ENCODE assay signal across 10 cellular contexts in the genomic region with DNA sequence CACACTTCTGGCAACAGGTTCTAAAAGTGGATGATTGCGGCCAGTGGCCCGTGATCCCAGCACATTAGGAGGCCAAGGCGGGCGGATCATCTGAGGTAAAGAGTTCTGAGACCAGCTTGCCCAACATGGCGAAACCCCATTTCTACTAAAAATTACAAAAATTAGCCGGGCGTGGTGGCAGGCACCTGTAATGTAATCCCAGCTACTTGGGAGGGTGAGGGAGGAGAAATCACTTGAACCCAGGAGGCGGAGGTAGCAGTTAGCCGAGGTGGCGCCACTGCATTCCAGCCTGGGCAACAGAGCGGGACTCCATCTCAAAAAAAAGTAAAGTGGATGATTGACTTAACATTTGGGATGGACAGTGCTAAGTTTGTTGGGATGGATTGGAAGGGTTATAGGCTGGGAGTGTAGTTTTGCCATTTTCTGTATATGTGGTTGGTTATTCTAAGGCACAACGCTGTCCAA. TPM values are rescaled to one million over a fixed set of nuclear protein-coding genes. Genes with fewer than 3 reads are reported as not detected.
DNase-seq lines count a peak whose midpoint lies in the region; ATAC-seq and TF ChIP-seq lines count a peak whose summit lies in the region.
"Had no signal": no experiment of that assay in that cellular context is flagged by ENCODE, and none has a peak within 500 bp of the region (broad histone marks: within the 10 kb centered on the region; RNA-seq: fewer than 3 reads in every experiment).

No MANE protein-coding gene starts in this region.

- TF ChIP-seq CTCF in thoracic aorta (IDR thresholded peaks at IDR 0.05) = no peak

- no peaks in the 10 kb centered on the region for H3K27me3 ChIP-seq in thoracic aorta (replicated peaks; ENCODE audit: insufficient read depth)
- H3K27me3 ChIP-seq: brain microvascular endothelial cell had no signal

- H3K27ac ChIP-seq in thoracic aorta = peak overlapping the region in 1 of 2 donors; percentile 12
- H3K27ac ChIP-seq: brain microvascular endothelial cell had no signal

- no peaks in the 10 kb centered on the region for H3K36me3 ChIP-seq in thoracic aorta

- H3K4me1 Mint-ChIP-seq in activated naive CD4-positive, alpha-beta T cell treated with anti-CD3 and anti-CD28 coated beads, Interleukin-2, amount 50 U/mL, for 24 hours = peaks cover 71% of the 10 kb centered on the region
- peaks cover 62% of the 10 kb centered on the region for H3K4me1 Mint-ChIP-seq in activated T-helper 1 cell treated with anti-CD3 and anti-CD28 coated beads, Interleukin-12 subunit alpha, Interleukin-12 subunit beta, Interleukin-2, Interleukin-4 antibody, amounts not matched to agents 30 ng/mL and 10 ng/mL and 1 ng/mL, durations not matched to agents 14 hours and 24 hours and 36 hours (ENCODE audit: low read depth)

- H3K4me3 ChIP-seq in thoracic aorta = peak overlapping the region; percentile 99

- DNase-seq in activated naive CD4-positive, alpha-beta T cell treated with anti-CD3 and anti-CD28 coated beads, Interleukin-2, amount 50 U/mL, for 16 hours = no peak
- DNase-seq in activated T-helper 1 cell treated with anti-CD3 and anti-CD28 coated beads, Interleukin-12 subunit alpha, Interleukin-12 subunit beta, Interleukin-2, Interleukin-4 antibody, amounts not matched to agents 30 ng/mL and 10 ng/mL and 1 ng/mL, durations not matched to agents 14 hours and 24 hours and 36 hours (ENCODE audit: low spot score) = no peak
- peak; percentile 54 for DNase-seq in kidney tubule cell (ENCODE audit: low spot score)
- no peak for DNase-seq in thoracic aorta (ENCODE audit: low spot score)
- DNase-seq in DMS79 (lab: John Stamatoyannopoulos, UW) = no peak
- DNase-seq: brain microvascular endothelial cell, MV-4-11 had no signal

- H3K27me3 Mint-ChIP-seq in activated naive CD4-positive, alpha-beta T cell treated with anti-CD3 and anti-CD28 coated beads, Interleukin-2, amount 50 U/mL, for 24 hours = no peaks in the 10 kb centered on the region
- H3K27me3 Mint-ChIP-seq in activated T-helper 1 cell treated with anti-CD3 and anti-CD28 coated beads, Interleukin-12 subunit alpha, Interleukin-12 subunit beta, Interleukin-2, Interleukin-4 antibody, amounts not matched to agents 30 ng/mL and 10 ng/mL and 1 ng/mL, durations not matched to agents 14 hours and 24 hours and 36 hours (ENCODE audit: insufficient read depth) = no peaks in the 10 kb centered on the region

- H3K4me3 Mint-ChIP-seq in activated naive CD4-positive, alpha-beta T cell treated with anti-CD3 and anti-CD28 coated beads, Interleukin-2, amount 50 U/mL, for 24 hours = peak overlapping the region; percentile 95
- H3K4me3 Mint-ChIP-seq in activated T-helper 1 cell treated with anti-CD3 and anti-CD28 coated beads, Interleukin-12 subunit alpha, Interleukin-12 subunit beta, Interleukin-2, Interleukin-4 antibody, amounts not matched to agents 30 ng/mL and 10 ng/mL and 1 ng/mL, durations not matched to agents 14 hours and 24 hours and 36 hours = peak overlapping the region; percentile 43

- no peaks in the 10 kb centered on the region for H3K9me3 Mint-ChIP-seq in activated naive CD4-positive, alpha-beta T cell treated with anti-CD3 and anti-CD28 coated beads, Interleukin-2, amount 50 U/mL, for 24 hours
- H3K9me3 Mint-ChIP-seq in activated T-helper 1 cell treated with anti-CD3 and anti-CD28 coated beads, Interleukin-12 subunit alpha, Interleukin-12 subunit beta, Interleukin-2, Interleukin-4 antibody, amounts not matched to agents 30 ng/mL and 10 ng/mL and 1 ng/mL, durations not matched to agents 14 hours and 24 hours and 36 hours = no peaks in the 10 kb centered on the region

- intact Hi-C loops in activated T-helper 1 cell treated with anti-CD3 and anti-CD28 coated beads, Interleukin-12 subunit alpha, Interleukin-12 subunit beta, Interleukin-2, Interleukin-4 antibody, amounts not matched to agents 30 ng/mL and 10 ng/mL and 1 ng/mL, durations not matched to agents 14 hours and 24 hours and 36 hours (cut with micrococcal nuclease) = loop anchor here (10.0 kb wide), 2 partner anchors 1348 to 1542 kb away; partner anchors contain the start of genes HNRNPA0, IK and NDUFA2

- no peaks in the 10 kb centered on the region for H3K9me3 ChIP-seq in thoracic aorta

- H3K36me3 Mint-ChIP-seq in activated naive CD4-positive, alpha-beta T cell treated with anti-CD3 and anti-CD28 coated beads, Interleukin-2, amount 50 U/mL, for 24 hours = peaks cover 20% of the 10 kb centered on the region
- peaks cover 24% of the 10 kb centered on the region for H3K36me3 Mint-ChIP-seq in activated T-helper 1 cell treated with anti-CD3 and anti-CD28 coated beads, Interleukin-12 subunit alpha, Interleukin-12 subunit beta, Interleukin-2, Interleukin-4 antibody, amounts not matched to agents 30 ng/mL and 10 ng/mL and 1 ng/mL, durations not matched to agents 14 hours and 24 hours and 36 hours (ENCODE audit: low read depth)

- peak overlapping the region; percentile 8 for H3K27ac Mint-ChIP-seq in activated naive CD4-positive, alpha-beta T cell treated with anti-CD3 and anti-CD28 coated beads, Interleukin-2, amount 50 U/mL, for 24 hours
- H3K27ac Mint-ChIP-seq in activated T-helper 1 cell treated with anti-CD3 and anti-CD28 coated beads, Interleukin-12 subunit alpha, Interleukin-12 subunit beta, Interleukin-2, Interleukin-4 antibody, amounts not matched to agents 30 ng/mL and 10 ng/mL and 1 ng/mL, durations not matched to agents 14 hours and 24 hours and 36 hours = no peak overlapping the region

- peaks cover 66 to 70% of the 10 kb centered on the region in 2 donors for H3K4me1 ChIP-seq in thoracic aorta (ENCODE audit: control insufficient read depth in 1 of 2, low read depth in 2 of 2)

- no peak for ATAC-seq in thoracic aorta (ENCODE audit: insufficient number of reproducible peaks, low FRiP score, low read depth)
- no peak for ATAC-seq in GM18511 (IDR thresholded peaks at IDR 0.05; ENCODE audit: unreplicated experiment)
- ATAC-seq in GM18519 (IDR thresholded peaks at IDR 0.05; ENCODE audit: low FRiP score, unreplicated experiment) = no peak

RNA-seq across cellular contexts. Expression of gene MATR3, which starts 3.4 kb away (rescaled TPM):
- 232 and 258 TPM in 2 replicates for total RNA-seq in activated T-helper 1 cell treated with anti-CD3 and anti-CD28 coated beads, Interleukin-12 subunit alpha, Interleukin-12 subunit beta, Interleukin-2, Interleukin-4 antibody, amounts not matched to agents 30 ng/mL and 10 ng/mL and 1 ng/mL, durations not matched to agents 14 hours and 24 hours and 36 hours
- 100 to 1,000 TPM; 194 to 264 TPM for total RNA-seq in thoracic aorta

RNA-seq across cellular contexts. Expression of gene PAIP2, which starts 44.8 kb away (rescaled TPM):
- total RNA-seq in activated T-helper 1 cell treated with anti-CD3 and anti-CD28 coated beads, Interleukin-12 subunit alpha, Interleukin-12 subunit beta, Interleukin-2, Interleukin-4 antibody, amounts not matched to agents 30 ng/mL and 10 ng/mL and 1 ng/mL, durations not matched to agents 14 hours and 24 hours and 36 hours = 88.4 and 97.3 TPM in 2 replicates
- 10 to 100 TPM; 53.9 to 65.6 TPM for total RNA-seq in thoracic aorta
